Comparison of ENCODE assay signal across 10 cellular contexts in the genomic region with DNA sequence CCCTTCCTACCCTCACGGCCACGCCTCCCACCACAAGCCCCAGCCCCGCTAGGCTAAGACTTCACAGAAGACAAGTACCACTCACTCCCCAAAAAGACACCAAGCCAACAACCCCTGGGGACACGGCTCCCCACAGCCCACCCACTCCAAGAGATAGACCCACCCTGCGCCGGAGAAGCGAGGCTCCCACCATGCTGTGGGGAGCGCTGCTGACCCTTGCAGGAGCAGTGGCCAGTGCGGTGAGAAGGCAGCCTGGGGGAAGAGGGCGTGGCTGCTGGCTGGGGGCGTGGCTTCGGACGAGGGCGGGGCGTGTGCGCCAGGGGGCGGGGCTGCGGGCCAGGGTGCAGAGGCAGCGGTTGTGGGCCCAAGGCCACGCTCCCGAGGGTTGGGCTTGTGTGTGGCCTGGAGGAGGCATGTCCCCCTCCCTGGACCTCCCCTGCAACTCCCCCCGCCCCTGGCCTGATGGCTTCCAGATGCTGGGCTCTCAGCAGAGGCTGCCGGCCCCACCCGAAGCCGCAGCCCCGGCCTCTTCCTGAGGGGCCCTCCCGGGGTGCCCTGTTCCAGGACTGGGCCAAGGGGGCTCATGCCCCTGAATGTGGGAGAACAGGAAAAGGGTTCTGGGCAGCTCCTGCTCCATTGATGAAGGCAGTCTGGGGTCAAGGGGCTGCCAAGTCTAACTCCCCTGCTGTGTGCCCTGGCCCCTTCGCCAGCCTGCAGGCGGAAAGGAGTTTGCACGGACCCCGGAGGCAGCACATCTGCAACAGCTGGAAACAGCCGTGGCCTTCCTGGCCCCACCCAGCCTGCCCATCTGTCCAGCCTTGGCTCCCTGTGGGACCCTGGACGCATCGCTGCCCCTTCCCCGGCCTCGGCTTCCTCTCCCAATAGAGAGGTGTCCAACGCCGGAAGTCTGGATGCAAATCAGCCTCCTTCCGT. TPM values are rescaled to one million over a fixed set of nuclear protein-coding genes. Genes with fewer than 3 reads are reported as not detected.
DNase-seq lines count a peak whose midpoint lies in the region; ATAC-seq and TF ChIP-seq lines count a peak whose summit lies in the region.
"Had no signal": no experiment of that assay in that cellular context is flagged by ENCODE, and none has a peak within 500 bp of the region (broad histone marks: within the 10 kb centered on the region; RNA-seq: fewer than 3 reads in every experiment).

No MANE protein-coding gene starts in this region.

- H3K9me3 ChIP-seq in testis, result no peaks in the 10 kb centered on the region

- no peaks in the 10 kb centered on the region for H3K27me3 Mint-ChIP-seq in activated CD4-positive, alpha-beta T cell treated with anti-CD3 and anti-CD28 coated beads, Interleukin-2, amount 10 ng/mL, durations not matched to agents 7 days and 5 days
- no peaks in the 10 kb centered on the region for H3K27me3 Mint-ChIP-seq in activated T-cell treated with anti-CD3 and anti-CD28 coated beads, Interleukin-2, amount 50 U/mL, for 72 hours (ENCODE audit: low read depth)
- H3K27me3 Mint-ChIP-seq in activated T-helper 2 cell treated with anti-CD3 and anti-CD28 coated beads, Interferon-gamma antibody, Interleukin-2, Interleukin-4, amounts not matched to agents 10 μg/mL and 5 μg/mL and 100 μg/mL, durations not matched to agents 14 hours and 24 hours and 36 hours (ENCODE audit: low read depth), result no peaks in the 10 kb centered on the region

- H3K27me3 ChIP-seq in testis, result no peaks in the 10 kb centered on the region

- DNase-seq in activated CD4-positive, alpha-beta T cell treated with anti-CD3 and anti-CD28 coated beads for 48 hours, result peak; percentile 26
- DNase-seq in activated CD4-positive, alpha-beta T cell treated with anti-CD3 and anti-CD28 coated beads, Interleukin-2, amount 10 ng/mL, durations not matched to agents 7 days and 5 days, result no peak
- DNase-seq in activated T-cell treated with anti-CD3 and anti-CD28 coated beads, Interleukin-2, amount 50 U/mL, for 72 hours, result peak in 1 of 2 donors; percentile 20
- DNase-seq in iPS-NIHi7 (ENCODE audit: extremely low spot score) (peak; percentile 92), testis (peak; percentile 86), GM19240 (ENCODE audit: insufficient read length, low spot score) (no peak)
- DNase-seq in activated T-helper 2 cell treated with anti-CD3 and anti-CD28 coated beads, Interferon-gamma antibody, Interleukin-2, Interleukin-4, amounts not matched to agents 10 μg/mL and 5 μg/mL and 100 μg/mL, durations not matched to agents 14 hours and 24 hours and 36 hours (ENCODE audit: low spot score), result no peak
- DNase-seq: DMS153, KBM-7 had no signal

- WGBS in testis, 2 donors, result 20 to 33% methylated on average over 1 to 38 of the region's 39 CpGs

- H3K27ac Mint-ChIP-seq in activated CD4-positive, alpha-beta T cell treated with anti-CD3 and anti-CD28 coated beads, Interleukin-2, amount 10 ng/mL, durations not matched to agents 7 days and 5 days, result no peak overlapping the region
- H3K27ac Mint-ChIP-seq in activated T-cell treated with anti-CD3 and anti-CD28 coated beads, Interleukin-2, amount 50 U/mL, for 72 hours, result no peak overlapping the region
- no peak overlapping the region for H3K27ac Mint-ChIP-seq in activated T-helper 2 cell treated with anti-CD3 and anti-CD28 coated beads, Interferon-gamma antibody, Interleukin-2, Interleukin-4, amounts not matched to agents 10 μg/mL and 5 μg/mL and 100 μg/mL, durations not matched to agents 14 hours and 24 hours and 36 hours

- H3K4me1 Mint-ChIP-seq in activated CD4-positive, alpha-beta T cell treated with anti-CD3 and anti-CD28 coated beads, Interleukin-2, amount 10 ng/mL, durations not matched to agents 7 days and 5 days, result peaks cover 9% of the 10 kb centered on the region
- H3K4me1 Mint-ChIP-seq in activated T-cell treated with anti-CD3 and anti-CD28 coated beads, Interleukin-2, amount 50 U/mL, for 72 hours (ENCODE audit: low read depth), result peaks cover 19% of the 10 kb centered on the region
- peaks cover 2% of the 10 kb centered on the region for H3K4me1 Mint-ChIP-seq in activated T-helper 2 cell treated with anti-CD3 and anti-CD28 coated beads, Interferon-gamma antibody, Interleukin-2, Interleukin-4, amounts not matched to agents 10 μg/mL and 5 μg/mL and 100 μg/mL, durations not matched to agents 14 hours and 24 hours and 36 hours (ENCODE audit: low read depth)

- H3K4me1 ChIP-seq in testis, result peaks cover 27% of the 10 kb centered on the region

- H3K9me3 Mint-ChIP-seq in activated CD4-positive, alpha-beta T cell treated with anti-CD3 and anti-CD28 coated beads, Interleukin-2, amount 10 ng/mL, durations not matched to agents 7 days and 5 days, result no peaks in the 10 kb centered on the region
- H3K9me3 Mint-ChIP-seq in activated T-cell treated with anti-CD3 and anti-CD28 coated beads, Interleukin-2, amount 50 U/mL, for 72 hours, result no peaks in the 10 kb centered on the region
- H3K9me3 Mint-ChIP-seq in activated T-helper 2 cell treated with anti-CD3 and anti-CD28 coated beads, Interferon-gamma antibody, Interleukin-2, Interleukin-4, amounts not matched to agents 10 μg/mL and 5 μg/mL and 100 μg/mL, durations not matched to agents 14 hours and 24 hours and 36 hours, result no peaks in the 10 kb centered on the region

- intact Hi-C loops in testis (cut with DNase I; ENCODE audit: low total_unique reads), result no loop called here
- intact Hi-C loops in activated T-helper 2 cell treated with anti-CD3 and anti-CD28 coated beads, Interferon-gamma antibody, Interleukin-2, Interleukin-4, amounts not matched to agents 10 μg/mL and 5 μg/mL and 100 μg/mL, durations not matched to agents 14 hours and 24 hours and 36 hours (cut with micrococcal nuclease), result no loop called here

- H3K4me3 Mint-ChIP-seq in activated CD4-positive, alpha-beta T cell treated with anti-CD3 and anti-CD28 coated beads, Interleukin-2, amount 10 ng/mL, durations not matched to agents 7 days and 5 days, result no peak overlapping the region
- H3K4me3 Mint-ChIP-seq in activated T-cell treated with anti-CD3 and anti-CD28 coated beads, Interleukin-2, amount 50 U/mL, for 72 hours, result no peak overlapping the region
- no peak overlapping the region for H3K4me3 Mint-ChIP-seq in activated T-helper 2 cell treated with anti-CD3 and anti-CD28 coated beads, Interferon-gamma antibody, Interleukin-2, Interleukin-4, amounts not matched to agents 10 μg/mL and 5 μg/mL and 100 μg/mL, durations not matched to agents 14 hours and 24 hours and 36 hours (ENCODE audit: low read depth)

- peaks cover 20% of the 10 kb centered on the region for H3K36me3 Mint-ChIP-seq in activated CD4-positive, alpha-beta T cell treated with anti-CD3 and anti-CD28 coated beads, Interleukin-2, amount 10 ng/mL, durations not matched to agents 7 days and 5 days (ENCODE audit: low read depth)
- peaks cover 2 to 7% of the 10 kb centered on the region in 2 donors for H3K36me3 Mint-ChIP-seq in activated T-cell treated with anti-CD3 and anti-CD28 coated beads, Interleukin-2, amount 50 U/mL, for 72 hours (ENCODE audit: insufficient read depth in 2 of 2)
- H3K36me3 Mint-ChIP-seq in activated T-helper 2 cell treated with anti-CD3 and anti-CD28 coated beads, Interferon-gamma antibody, Interleukin-2, Interleukin-4, amounts not matched to agents 10 μg/mL and 5 μg/mL and 100 μg/mL, durations not matched to agents 14 hours and 24 hours and 36 hours (ENCODE audit: low read depth), result peaks cover 31% of the 10 kb centered on the region

- TF ChIP-seq CTCF in testis (IDR thresholded peaks at IDR 0.05), result no peak

- no peak for TF ChIP-seq POLR2A in testis (IDR thresholded peaks at IDR 0.05)

- no peaks in the 10 kb centered on the region for H3K36me3 ChIP-seq in testis (ENCODE audit: low read depth, missing control alignments)

- H3K4me3 ChIP-seq in testis, result peak overlapping the region in 1 of 2 donors; percentile 23

- peak overlapping the region in 1 of 2 donors; percentile 15 for H3K27ac ChIP-seq in testis

- CTCF ChIA-PET in activated CD4-positive, alpha-beta T cell treated with anti-CD3 and anti-CD28 coated beads, Interleukin-2, amount 10 ng/mL, durations not matched to agents 7 days and 5 days (lab: Charles Lee), result interaction anchor here (0.5 to 13.0 kb wide), 2 partner anchors 9 to 421 kb away, joined by 4 to 124 read pairs; no protein-coding TSS in a partner anchor

- POLR2A ChIA-PET in activated CD4-positive, alpha-beta T cell treated with anti-CD3 and anti-CD28 coated beads, Interleukin-2, amount 10 ng/mL, durations not matched to agents 7 days and 5 days (lab: Charles Lee), result no interaction called here

- ATAC-seq in activated T-cell treated with anti-CD3 and anti-CD28 coated beads, Interleukin-2, amount 50 U/mL, for 72 hours (replicated peaks in 1 of 2), result peak; percentile 17 to 36
- no peak for ATAC-seq in HG03175 (IDR thresholded peaks at IDR 0.05; ENCODE audit: unreplicated experiment)

RNA-seq across cellular contexts. Expression of a gene that starts 9.1 kb away (rescaled TPM):
- total RNA-seq in activated CD4-positive, alpha-beta T cell treated with anti-CD3 and anti-CD28 coated beads, Interleukin-2, amount 10 ng/mL, durations not matched to agents 7 days and 5 days, result 10 to 100 TPM; 19.3 to 19.7 TPM
- total RNA-seq in activated T-cell treated with anti-CD3 and anti-CD28 coated beads, Interleukin-2, amount 50 U/mL, for 72 hours, result 10 to 100 TPM; 17.8 to 27.2 TPM
- 1 to 10 TPM; 3.1 to 4.8 TPM for total RNA-seq in testis
- polyA plus RNA-seq in testis (ENCODE audit: insufficient read depth, low read depth, low replicate concordance), result 2.7 TPM
- 40.4 and 41.9 TPM in 2 replicates for total RNA-seq in activated T-helper 2 cell treated with anti-CD3 and anti-CD28 coated beads, Interferon-gamma antibody, Interleukin-2, Interleukin-4, amounts not matched to agents 10 μg/mL and 5 μg/mL and 100 μg/mL, durations not matched to agents 14 hours and 24 hours and 36 hours

RNA-seq across cellular contexts. Expression of a gene that starts 21.9 kb away (rescaled TPM):
- not detected for total RNA-seq in activated CD4-positive, alpha-beta T cell treated with anti-CD3 and anti-CD28 coated beads, Interleukin-2, amount 10 ng/mL, durations not matched to agents 7 days and 5 days
- total RNA-seq in activated T-cell treated with anti-CD3 and anti-CD28 coated beads, Interleukin-2, amount 50 U/mL, for 72 hours, result not detected
- total RNA-seq in testis, result 1 to 10 TPM; 1.5 to 2.5 TPM
- polyA plus RNA-seq in testis (ENCODE audit: insufficient read depth, low read depth, low replicate concordance), result 4.7 TPM
- total RNA-seq in activated T-helper 2 cell treated with anti-CD3 and anti-CD28 coated beads, Interferon-gamma antibody, Interleukin-2, Interleukin-4, amounts not matched to agents 10 μg/mL and 5 μg/mL and 100 μg/mL, durations not matched to agents 14 hours and 24 hours and 36 hours, result not detected in 2 replicates

RNA-seq across cellular contexts. Expression of a gene that starts 52.1 kb away (rescaled TPM):
- under 1 TPM; 0.12 to 0.17 TPM for total RNA-seq in activated CD4-positive, alpha-beta T cell treated with anti-CD3 and anti-CD28 coated beads, Interleukin-2, amount 10 ng/mL, durations not matched to agents 7 days and 5 days
- total RNA-seq in activated T-cell treated with anti-CD3 and anti-CD28 coated beads, Interleukin-2, amount 50 U/mL, for 72 hours, result 1 to 10 TPM; 1.3 to 1.7 TPM
- total RNA-seq in testis, result 1 to 10 TPM; 4.8 to 6.7 TPM
- 15.0 TPM for polyA plus RNA-seq in testis (ENCODE audit: insufficient read depth, low read depth, low replicate concordance)
- 2.1 and 2.5 TPM in 2 replicates for total RNA-seq in activated T-helper 2 cell treated with anti-CD3 and anti-CD28 coated beads, Interferon-gamma antibody, Interleukin-2, Interleukin-4, amounts not matched to agents 10 μg/mL and 5 μg/mL and 100 μg/mL, durations not matched to agents 14 hours and 24 hours and 36 hours

Comparison
In these comparisons a context has a peak if more than half of its experiments do, and no peak if none do; other contexts are left out.
1. DNase-seq: peak in activated CD4-positive, alpha-beta T cell treated with anti-CD3 and anti-CD28 coated beads for 48 hours (single experiment), iPS-NIHi7 (single experiment) and testis (single experiment); none in activated CD4-positive, alpha-beta T cell treated with anti-CD3 and anti-CD28 coated beads, Interleukin-2, amount 10 ng/mL, durations not matched to agents 7 days and 5 days (single experiment), activated T-helper 2 cell treated with anti-CD3 and anti-CD28 coated beads, Interferon-gamma antibody, Interleukin-2, Interleukin-4, amounts not matched to agents 10 μg/mL and 5 μg/mL and 100 μg/mL, durations not matched to agents 14 hours and 24 hours and 36 hours (single experiment) and GM19240 (single experiment).